In genomic region chr17:55241097-55241496, GRCh38 we compare ENCODE assay signal across 40 cellular contexts. TPM values are rescaled to one million over a fixed set of nuclear protein-coding genes. Genes with fewer than 3 reads are reported as not detected.
"Had no signal": no experiment of that assay in that cellular context is flagged by ENCODE, and none has a peak within 500 bp of the region (broad histone marks: within the 10 kb centered on the region; RNA-seq: fewer than 3 reads in every experiment).

No MANE protein-coding gene starts in this region.

- H3K36me3 Mint-ChIP-seq: activated naive CD4-positive, alpha-beta T cell treated with anti-CD3 and anti-CD28 coated beads, Interleukin-2, amount 10 ng/mL, durations not matched to agents 7 days and 5 days; activated naive CD4-positive, alpha-beta T cell treated with anti-CD3 and anti-CD28 coated beads, Interleukin-2, amount 50 U/mL, for 24 hours; activated naive CD4-positive, alpha-beta T cell treated with anti-CD3 and anti-CD28 coated beads, Interleukin-2, amount 50 U/mL, for 72 hours; activated naive CD8-positive, alpha-beta T cell treated with anti-CD3 and anti-CD28 coated beads for 36 hours; activated naive CD8-positive, alpha-beta T cell treated with anti-CD3 and anti-CD28 coated beads, Interleukin-2, amount 10 ng/mL, durations not matched to agents 7 days and 5 days; brain had no signal

- H3K9me3 Mint-ChIP-seq: activated naive CD4-positive, alpha-beta T cell treated with anti-CD3 and anti-CD28 coated beads for 36 hours; activated naive CD4-positive, alpha-beta T cell treated with anti-CD3 and anti-CD28 coated beads, Interleukin-2, amount 10 ng/mL, durations not matched to agents 7 days and 5 days; activated naive CD4-positive, alpha-beta T cell treated with anti-CD3 and anti-CD28 coated beads, Interleukin-2, amount 50 U/mL, for 24 hours; activated naive CD4-positive, alpha-beta T cell treated with anti-CD3 and anti-CD28 coated beads, Interleukin-2, amount 50 U/mL, for 72 hours; activated naive CD8-positive, alpha-beta T cell treated with anti-CD3 and anti-CD28 coated beads, Interleukin-2, amount 10 ng/mL, durations not matched to agents 7 days and 5 days; activated naive CD8-positive, alpha-beta T cell treated with anti-CD3 and anti-CD28 coated beads, Interleukin-2, amount 50 U/mL, for 24 hours; activated T-cell treated with anti-CD3 and anti-CD28 coated beads, Interleukin-2, amount 50 U/mL, for 4 hours; activated T-helper 1 cell treated with anti-CD3 and anti-CD28 coated beads, Interleukin-12 subunit alpha, Interleukin-12 subunit beta, Interleukin-2, Interleukin-4 antibody, amounts not matched to agents 30 ng/mL and 10 ng/mL and 1 ng/mL, durations not matched to agents 14 hours and 24 hours and 36 hours; activated T-helper 2 cell treated with anti-CD3 and anti-CD28 coated beads, Interferon-gamma antibody, Interleukin-2, Interleukin-4, amounts not matched to agents 10 μg/mL and 5 μg/mL and 100 μg/mL, durations not matched to agents 14 hours and 24 hours and 36 hours had no signal

- H3K9me3 ChIP-seq: adrenal gland, ascending aorta, body of pancreas, breast epithelium had no signal

- H3K36me3 ChIP-seq: adrenal gland, ascending aorta, brain microvascular endothelial cell, breast epithelium, cardiac muscle cell had no signal

- H3K4me3 ChIP-seq: adrenal gland, ascending aorta, body of pancreas, breast epithelium, cardiac muscle cell had no signal

- H3K4me1 ChIP-seq: breast epithelium had no signal

- H3K4me3 Mint-ChIP-seq: activated naive CD4-positive, alpha-beta T cell treated with anti-CD3 and anti-CD28 coated beads for 36 hours; activated naive CD4-positive, alpha-beta T cell treated with anti-CD3 and anti-CD28 coated beads, Interleukin-2, amount 10 ng/mL, durations not matched to agents 7 days and 5 days; activated naive CD4-positive, alpha-beta T cell treated with anti-CD3 and anti-CD28 coated beads, Interleukin-2, amount 50 U/mL, for 24 hours; activated naive CD8-positive, alpha-beta T cell; activated naive CD8-positive, alpha-beta T cell treated with anti-CD3 and anti-CD28 coated beads for 36 hours; activated naive CD8-positive, alpha-beta T cell treated with anti-CD3 and anti-CD28 coated beads, Interleukin-2, amount 10 ng/mL, durations not matched to agents 7 days and 5 days; activated naive CD8-positive, alpha-beta T cell treated with anti-CD3 and anti-CD28 coated beads, Interleukin-2, amount 50 U/mL, for 24 hours; activated T-cell treated with anti-CD3 and anti-CD28 coated beads, Interleukin-2, amount 50 U/mL, for 24 hours; activated T-cell treated with anti-CD3 and anti-CD28 coated beads, Interleukin-2, amount 50 U/mL, for 4 hours; activated T-cell treated with anti-CD3 and anti-CD28 coated beads, Interleukin-2, amount 50 U/mL, for 72 hours; activated T-helper 1 cell treated with anti-CD3 and anti-CD28 coated beads, Interleukin-12 subunit alpha, Interleukin-12 subunit beta, Interleukin-2, Interleukin-4 antibody, amounts not matched to agents 30 ng/mL and 10 ng/mL and 1 ng/mL, durations not matched to agents 14 hours and 24 hours and 36 hours; activated T-helper 17 cell treated with anti-CD3 and anti-CD28 coated beads, Interleukin-2, amount 50 U/mL, for 72 hours; central memory CD8-positive, alpha-beta T cell had no signal

- H3K27ac ChIP-seq: adrenal gland, ascending aorta, body of pancreas, brain microvascular endothelial cell, breast epithelium, cardiac muscle cell had no signal

- DNase-seq: activated effector memory CD4-positive, alpha-beta T cell treated with anti-CD3 and anti-CD28 coated beads, Interleukin-2, amount 50 U/mL, for 16 hours; activated effector memory CD4-positive, alpha-beta T cell treated with Interleukin-2 at 50 U/mL for 16 hours; activated gamma-delta T cell; activated gamma-delta T cell treated with Interleukin-2 at 50 U/mL for 16 hours; activated naive CD4-positive, alpha-beta T cell; activated naive CD4-positive, alpha-beta T cell treated with anti-CD3 and anti-CD28 coated beads for 36 hours; activated naive CD4-positive, alpha-beta T cell treated with anti-CD3 and anti-CD28 coated beads, Interleukin-2, amount 10 ng/mL, durations not matched to agents 7 days and 5 days; activated naive CD4-positive, alpha-beta T cell treated with anti-CD3 and anti-CD28 coated beads, Interleukin-2, amount 50 U/mL, for 16 hours; activated naive CD4-positive, alpha-beta T cell treated with Interleukin-2 at 50 U/mL for 16 hours; activated naive CD8-positive, alpha-beta T cell treated with anti-CD3 and anti-CD28 coated beads for 36 hours; activated naive CD8-positive, alpha-beta T cell treated with anti-CD3 and anti-CD28 coated beads, Interleukin-2, amount 10 ng/mL, durations not matched to agents 7 days and 5 days; activated naive CD8-positive, alpha-beta T cell treated with anti-CD3 and anti-CD28 coated beads, Interleukin-2, amount 50 U/mL, for 24 hours; activated T-cell treated with anti-CD3 and anti-CD28 coated beads, Interleukin-2, amount 50 U/mL, for 1 hour; activated T-cell treated with anti-CD3 and anti-CD28 coated beads, Interleukin-2, amount 50 U/mL, for 24 hours; activated T-cell treated with anti-CD3 and anti-CD28 coated beads, Interleukin-2, amount 50 U/mL, for 4 hours; activated T-cell treated with anti-CD3 and anti-CD28 coated beads, Interleukin-2, amount 50 U/mL, for 48 hours; activated T-cell treated with anti-CD3 and anti-CD28 coated beads, Interleukin-2, amount 50 U/mL, for 72 hours; adrenal gland; amniotic stem cell; amygdala; anterior cingulate cortex; aorta; body of pancreas; brain microvascular endothelial cell; caudate nucleus; central memory CD4-positive, alpha-beta T cell; cerebellar nuclear complex had no signal

- H3K27ac Mint-ChIP-seq: activated naive CD4-positive, alpha-beta T cell treated with anti-CD3 and anti-CD28 coated beads for 36 hours; activated naive CD4-positive, alpha-beta T cell treated with anti-CD3 and anti-CD28 coated beads, Interleukin-2, amount 10 ng/mL, durations not matched to agents 7 days and 5 days; activated naive CD4-positive, alpha-beta T cell treated with anti-CD3 and anti-CD28 coated beads, Interleukin-2, amount 50 U/mL, for 24 hours; activated naive CD4-positive, alpha-beta T cell treated with anti-CD3 and anti-CD28 coated beads, Interleukin-2, amount 50 U/mL, for 72 hours; activated naive CD8-positive, alpha-beta T cell; activated naive CD8-positive, alpha-beta T cell treated with anti-CD3 and anti-CD28 coated beads for 36 hours; activated naive CD8-positive, alpha-beta T cell treated with anti-CD3 and anti-CD28 coated beads, Interleukin-2, amount 10 ng/mL, durations not matched to agents 7 days and 5 days; activated naive CD8-positive, alpha-beta T cell treated with anti-CD3 and anti-CD28 coated beads, Interleukin-2, amount 50 U/mL, for 24 hours; activated T-cell treated with anti-CD3 and anti-CD28 coated beads, Interleukin-2, amount 50 U/mL, for 24 hours; activated T-cell treated with anti-CD3 and anti-CD28 coated beads, Interleukin-2, amount 50 U/mL, for 72 hours; activated T-helper 1 cell treated with anti-CD3 and anti-CD28 coated beads, Interleukin-12 subunit alpha, Interleukin-12 subunit beta, Interleukin-2, Interleukin-4 antibody, amounts not matched to agents 30 ng/mL and 10 ng/mL and 1 ng/mL, durations not matched to agents 14 hours and 24 hours and 36 hours; activated T-helper 17 cell treated with anti-CD3 and anti-CD28 coated beads, Interleukin-2, amount 50 U/mL, for 72 hours; activated T-helper 2 cell treated with anti-CD3 and anti-CD28 coated beads, Interferon-gamma antibody, Interleukin-2, Interleukin-4, amounts not matched to agents 10 μg/mL and 5 μg/mL and 100 μg/mL, durations not matched to agents 14 hours and 24 hours and 36 hours; brain had no signal

- FAIRE-seq: astrocyte, bronchial epithelial cell had no signal

- ATAC-seq: activated naive CD4-positive, alpha-beta T cell treated with anti-CD3 and anti-CD28 coated beads, Interleukin-2, amount 50 U/mL, for 72 hours; activated naive CD8-positive, alpha-beta T cell treated with anti-CD3 and anti-CD28 coated beads, Interleukin-2, amount 50 U/mL, for 24 hours; activated T-cell treated with anti-CD3 and anti-CD28 coated beads, Interleukin-2, amount 50 U/mL, for 4 hours; activated T-cell treated with anti-CD3 and anti-CD28 coated beads, Interleukin-2, amount 50 U/mL, for 72 hours; activated T-helper 17 cell treated with anti-CD3 and anti-CD28 coated beads, Interleukin-2, amount 50 U/mL, for 72 hours; body of pancreas had no signal

- H3K27me3 ChIP-seq: ascending aorta, body of pancreas, brain microvascular endothelial cell, breast epithelium, cardiac muscle cell had no signal

RNA-seq across cellular contexts. Expression of gene HLF, which starts 23.7 kb away (rescaled TPM):
- total RNA-seq: astrocyte had no signal
